In genomic region chr2:184566716-184567115, GRCh38 we compare ENCODE assay signal across 29 cellular contexts. TPM values are rescaled to one million over a fixed set of nuclear protein-coding genes. Genes with fewer than 3 reads are reported as not detected.
"Had no signal": no experiment of that assay in that cellular context is flagged by ENCODE, and none has a peak within 500 bp of the region (broad histone marks: within the 10 kb centered on the region; RNA-seq: fewer than 3 reads in every experiment).

No MANE protein-coding gene starts in this region.

- H3K36me3 Mint-ChIP-seq: memory B cell; naive thymus-derived CD4-positive, alpha-beta T cell; natural killer cell had no signal

- H3K9me3 Mint-ChIP-seq: dendritic cell treated with granulocyte-macrophage colony-stimulating factor and Interleukin-4, amounts not matched to agents 40 ng/mL and 50 ng/mL, for 4 days; endodermal cell; memory B cell had no signal

- H3K36me3 ChIP-seq: colonic mucosa, esophagus muscularis mucosa, gastrocnemius medialis, heart right ventricle, left lung, lower lobe of right lung had no signal

- DNase-seq: colonic mucosa; cortex of kidney; effector CD8-positive, alpha-beta T cell; effector memory CD8-positive, alpha-beta T cell; endodermal cell; foreskin melanocyte; gastrocnemius medialis; glutamatergic neuron; head of caudate nucleus; heart right ventricle; hippocampal formation; left cardiac atrium; left lung; left ventricle myocardium superior; lower lobe of right lung; mesendoderm; midbrain; naive thymus-derived CD4-positive, alpha-beta T cell; natural killer cell had no signal

- H3K4me1 ChIP-seq: colonic mucosa, esophagus muscularis mucosa, gastrocnemius medialis, heart right ventricle, lower lobe of right lung had no signal

- FAIRE-seq: endometrium, islet of Langerhans, keratinocyte had no signal

- H3K4me1 Mint-ChIP-seq: endodermal cell; memory B cell; naive thymus-derived CD4-positive, alpha-beta T cell; natural killer cell had no signal

- H3K27me3 ChIP-seq: colonic mucosa, esophagus muscularis mucosa, gastrocnemius medialis, heart right ventricle, left lung had no signal

- H3K4me3 Mint-ChIP-seq: dendritic cell treated with granulocyte-macrophage colony-stimulating factor and Interleukin-4, amounts not matched to agents 40 ng/mL and 50 ng/mL, for 4 days; effector memory CD8-positive, alpha-beta T cell; endodermal cell; memory B cell; naive thymus-derived CD4-positive, alpha-beta T cell; natural killer cell had no signal

- ATAC-seq: effector memory CD8-positive, alpha-beta T cell; gastrocnemius medialis; heart right ventricle; left cardiac atrium; left lung; left ventricle myocardium superior; lower lobe of right lung; naive thymus-derived CD4-positive, alpha-beta T cell; natural killer cell had no signal

- H3K4me3 ChIP-seq: colonic mucosa, esophagus muscularis mucosa, gastrocnemius medialis, heart right ventricle, left lung, lower lobe of right lung had no signal

- H3K27ac Mint-ChIP-seq: dendritic cell treated with granulocyte-macrophage colony-stimulating factor and Interleukin-4, amounts not matched to agents 40 ng/mL and 50 ng/mL, for 4 days; effector memory CD8-positive, alpha-beta T cell; endodermal cell; memory B cell; naive thymus-derived CD4-positive, alpha-beta T cell; natural killer cell had no signal

- H3K27ac ChIP-seq: colonic mucosa, esophagus muscularis mucosa, gastrocnemius medialis, heart right ventricle, left lung, lower lobe of right lung had no signal

- H3K27me3 Mint-ChIP-seq: dendritic cell treated with granulocyte-macrophage colony-stimulating factor and Interleukin-4, amounts not matched to agents 40 ng/mL and 50 ng/mL, for 4 days; effector memory CD8-positive, alpha-beta T cell; memory B cell; naive thymus-derived CD4-positive, alpha-beta T cell had no signal

- H3K9me3 ChIP-seq: colonic mucosa, esophagus muscularis mucosa, gastrocnemius medialis, heart right ventricle, left lung, lower lobe of right lung had no signal

RNA-seq across cellular contexts. Expression of gene ZNF804A, which starts 31.6 kb away (rescaled TPM):
- total RNA-seq: dermis microvascular lymphatic vessel endothelial cell, epithelial cell of proximal tubule, gastrocnemius medialis, kidney epithelial cell, lung microvascular endothelial cell had no signal
- polyA plus RNA-seq: naive thymus-derived CD4-positive, alpha-beta T cell had no signal
